8 cellular contexts compared by ENCODE assay signal in genomic region chr5:132293992-132294727, GRCh38. TPM values are rescaled to one million over a fixed set of nuclear protein-coding genes. Genes with fewer than 3 reads are reported as not detected.
DNase-seq lines count a peak whose midpoint lies in the region; ATAC-seq and TF ChIP-seq lines count a peak whose summit lies in the region.

SLC22A4 (plus strand) TSS chr5:132294394; CDS start chr5:132294617, 223 bp downstream.

- no peaks in the 10 kb centered on the region for H3K36me3 ChIP-seq in left lung

- peak; percentile 93 for DNase-seq in AG10803 (ENCODE audit: low read depth)
- peak; percentile 65 for DNase-seq in NCI-H510A (lab: John Stamatoyannopoulos, UW)
- peak; percentile 91 for DNase-seq in activated CD4-positive, alpha-beta T cell treated with anti-CD3 and anti-CD28 coated beads for 48 hours
- DNase-seq in dedifferentiated amniotic fluid mesenchymal stem cell (ENCODE audit: extremely low spot score), result peak; percentile 71
- DNase-seq in left lung, result peak; percentile 94 to 97
- DNase-seq in stimulated activated CD4-positive, alpha-beta T cell treated with anti-CD3 and anti-CD28 coated beads, Interleukin-2, amount 100 ng/mL, for 4 hours (ENCODE audit: low read depth), result peak; percentile 70

- no peak for TF ChIP-seq CTCF in AG10803 (conservative IDR thresholded peaks at IDR 0.05; ENCODE audit: low read length)
- TF ChIP-seq CTCF in left lung (IDR thresholded peaks at IDR 0.05), result no peak

- intact Hi-C loops in left lung (cut with DNase I), result no loop called here

- ATAC-seq in GM19025 (IDR thresholded peaks at IDR 0.05; ENCODE audit: low read depth, unreplicated experiment), result peak; percentile 60
- ATAC-seq in HG03342 (IDR thresholded peaks at IDR 0.05; ENCODE audit: unreplicated experiment), result peak; percentile 65
- peak; percentile 91 for ATAC-seq in left lung

- H3K9me3 ChIP-seq in left lung, result no peaks in the 10 kb centered on the region

- H3K4me1 ChIP-seq in left lung, result peaks cover 6 to 53% of the 10 kb centered on the region in 2 donors

- peak within 1 kb of the TSS; percentile 97 to 98 for H3K27ac ChIP-seq in left lung

- H3K4me3 ChIP-seq in AG10803 (ENCODE audit: low read length) (peak within 1 kb of the TSS; percentile 88), left lung (peak within 1 kb of the TSS; percentile 68 to 78)

- H3K27me3 ChIP-seq in left lung, result no peaks in the 10 kb centered on the region

RNA-seq across cellular contexts. Expression of gene SLC22A4, which starts in this region (rescaled TPM):
- 10 to 100 TPM in 1 of 2 donors, 1 to 10 TPM in 1; 1.0 to 10.3 TPM for total RNA-seq in left lung

Comparison
In these comparisons a context has a peak if more than half of its experiments do, and no peak if none do; other contexts are left out.
1. Peak in every context shown above with its lines: DNase-seq, ATAC-seq, H3K4me3 ChIP-seq and H3K27ac ChIP-seq.